1 cellular context compared by ENCODE assay signal in genomic region chr9:4305065-4305481, GRCh38.
TF ChIP-seq lines count a peak whose summit lies in the region.

No MANE protein-coding gene starts in this region.

TF ChIP-seq in HepG2, 621 proteins besides CTCF, POLR2A, EP300 and RAD21 (continued from another document and continues in another):
- TF ChIP-seq PAXIP1 (CRISPR knock-in tag; conservative IDR thresholded peaks at IDR 0.05) (peak; percentile 68), JUND (CRISPR knock-in tag; IDR thresholded peaks at IDR 0.05) (no peak), LRRFIP1 (CRISPR knock-in tag; conservative IDR thresholded peaks at IDR 0.05) (no peak), PHF5A (CRISPR knock-in tag; IDR thresholded peaks at IDR 0.05; ENCODE audit: low read depth, unreplicated experiment) (no peak), MXD3 (CRISPR knock-in tag; IDR thresholded peaks at IDR 0.05) (no peak), THAP11 (CRISPR knock-in tag; IDR thresholded peaks at IDR 0.05) (0 out of 2 replicates have a peak, but pooled peaks have one; percentile 23), MBNL3 (CRISPR knock-in tag; conservative IDR thresholded peaks at IDR 0.05) (no peak), ZNF468 (CRISPR knock-in tag; IDR thresholded peaks at IDR 0.05) (no peak), ELF4 (CRISPR knock-in tag; IDR thresholded peaks at IDR 0.05; ENCODE audit: borderline replicate concordance) (no peak), TRIM24 (CRISPR knock-in tag; IDR thresholded peaks at IDR 0.05) (no peak), ZKSCAN5 (CRISPR knock-in tag; IDR thresholded peaks at IDR 0.05) (no peak), ZBTB7A (CRISPR knock-in tag; IDR thresholded peaks at IDR 0.05) (no peak), NR2F6 (IDR thresholded peaks at IDR 0.05) (0 out of 2 replicates have a peak, but pooled peaks have one; percentile 16), NR2F6 (CRISPR knock-in tag; IDR thresholded peaks at IDR 0.05) (0 out of 2 replicates have a peak, but pooled peaks have one; percentile 27), ZNF326 (CRISPR knock-in tag; IDR thresholded peaks at IDR 0.05; ENCODE audit: borderline replicate concordance) (no peak), ZKSCAN1 (IDR thresholded peaks at IDR 0.05; ENCODE audit: low read length) (no peak), HOXA7 (CRISPR knock-in tag; IDR thresholded peaks at IDR 0.05) (no peak), FIP1L1 (IDR thresholded peaks at IDR 0.05; ENCODE audit: borderline replicate concordance, insufficient read depth, low read depth, low read length) (no peak), NFAT5 (CRISPR knock-in tag; IDR thresholded peaks at IDR 0.05) (no peak), KMT2B (CRISPR knock-in tag; IDR thresholded peaks at IDR 0.05) (no peak), ZFP36L1 (CRISPR knock-in tag; IDR thresholded peaks at IDR 0.05) (no peak), ZNF253 (CRISPR knock-in tag; IDR thresholded peaks at IDR 0.05; ENCODE audit: borderline replicate concordance) (no peak), ZNF331 (CRISPR knock-in tag; IDR thresholded peaks at IDR 0.05) (peak; percentile 75; the same call in 1 of the 2 replicates), ZNF205 (CRISPR knock-in tag; IDR thresholded peaks at IDR 0.05) (no peak), FOSL2 (CRISPR knock-in tag; IDR thresholded peaks at IDR 0.05) (peak; percentile 16; the same call in 1 of the 2 replicates), DZIP1 (CRISPR knock-in tag; IDR thresholded peaks at IDR 0.05) (no peak), TARDBP (CRISPR knock-in tag; IDR thresholded peaks at IDR 0.05) (peak; percentile 58; the same call in 1 of the 2 replicates), TBX2 (CRISPR knock-in tag; IDR thresholded peaks at IDR 0.05; ENCODE audit: borderline replicate concordance) (peak; percentile 38; the same call in 1 of the 2 replicates), ZNF790 (CRISPR knock-in tag; IDR thresholded peaks at IDR 0.05; ENCODE audit: borderline replicate concordance) (no peak), SOX13 (IDR thresholded peaks at IDR 0.05) (no peak), SOX13 (CRISPR knock-in tag; conservative IDR thresholded peaks at IDR 0.05 in 1 of 2, IDR thresholded peaks at IDR 0.05 in 1 of 2) (peak in 1 of 2 experiments; percentile 55; a peak in 1 of 4 replicates), SRF (IDR thresholded peaks at IDR 0.05; ENCODE audit: low read depth, low read length) (peak; percentile 65; the same call in 1 of the 2 replicates), SKI (IDR thresholded peaks at IDR 0.05; ENCODE audit: partially characterized antibody) (peak; percentile 58), SNAI1 (CRISPR knock-in tag; IDR thresholded peaks at IDR 0.05; ENCODE audit: borderline replicate concordance) (no peak), ZNF614 (CRISPR knock-in tag; IDR thresholded peaks at IDR 0.05; ENCODE audit: borderline replicate concordance) (peak; percentile 65; the same call in 1 of the 2 replicates), ZNF841 (CRISPR knock-in tag; IDR thresholded peaks at IDR 0.05; ENCODE audit: borderline replicate concordance) (no peak), ARNTL (CRISPR knock-in tag; IDR thresholded peaks at IDR 0.05) (no peak), GMEB1 (CRISPR knock-in tag; IDR thresholded peaks at IDR 0.05; ENCODE audit: borderline replicate concordance) (no peak), SAP130 (CRISPR knock-in tag; IDR thresholded peaks at IDR 0.05; ENCODE audit: low read depth) (peak; percentile 33; the same call in 1 of the 2 replicates), ATF4 (CRISPR knock-in tag; IDR thresholded peaks at IDR 0.05) (no peak), BCLAF1 (IDR thresholded peaks at IDR 0.05) (no peak), BCL6 (CRISPR knock-in tag; IDR thresholded peaks at IDR 0.05) (peak; percentile 88), SNAPC5 (CRISPR knock-in tag; IDR thresholded peaks at IDR 0.05; ENCODE audit: borderline replicate concordance) (no peak), ZNF329 (CRISPR knock-in tag; IDR thresholded peaks at IDR 0.05; ENCODE audit: low read depth) (no peak), MED1 (CRISPR knock-in tag; IDR thresholded peaks at IDR 0.05) (peak; percentile 45; the same call in 1 of the 2 replicates)
